Comparison of ENCODE assay signal across 1 cellular context in genomic region chr13:110944121-110944967, GRCh38.
TF ChIP-seq lines count a peak whose summit lies in the region.

No MANE protein-coding gene starts in this region.

TF ChIP-seq in GM23338, 12 proteins besides CTCF, POLR2A, EP300 and RAD21 (continued from another document):
- TF ChIP-seq ZNF462 (CRISPR knock-in tag; IDR thresholded peaks at IDR 0.05) (no peak), ETS1 (IDR thresholded peaks at IDR 0.05) (no peak)
